19 cellular contexts compared by ENCODE assay signal in genomic region chr6:148839044-148839443, GRCh38.
DNase-seq lines count a peak whose midpoint lies in the region; ATAC-seq, FAIRE-seq and TF ChIP-seq lines count a peak whose summit lies in the region.
"Had no signal": no experiment of that assay in that cellular context is flagged by ENCODE, and none has a peak within 500 bp of the region (broad histone marks: within the 10 kb centered on the region; RNA-seq: fewer than 3 reads in every experiment).

No MANE protein-coding gene starts in this region.

- BruUV-seq in IMR-90 (replicated peaks; lab: Mats Ljungman, UMichigan) = no TSS peak

- peaks cover 25% of the 10 kb centered on the region; the same call in 1 of the 2 replicates for H4K20me1 ChIP-seq in IMR-90 (ENCODE audit: insufficient read depth, low read length)
- peaks cover 0 to 2% of the 10 kb centered on the region in 2 experiments for H4K20me1 ChIP-seq in H1 (replicated peaks in 1 of 2; ENCODE audit: control insufficient read depth in 1 of 2, insufficient read depth in 2 of 2, low read length in 2 of 2)

- H2BK120ac ChIP-seq in IMR-90 (ENCODE audit: low read depth, low read length) = no peak overlapping the region
- no peak overlapping the region for H2BK120ac ChIP-seq in H1 (replicated peaks; ENCODE audit: low read depth, low read length)

- no peak overlapping the region for H4K91ac ChIP-seq in IMR-90 (ENCODE audit: insufficient read depth, low read depth, low read length)
- no peak overlapping the region for H4K91ac ChIP-seq in H1 (replicated peaks; ENCODE audit: insufficient read length, low read length)

- H3K9me3 ChIP-seq in IMR-90 (ENCODE audit: control insufficient read depth, insufficient read depth, low read length) = no peaks in the 10 kb centered on the region
- H3K9me3 ChIP-seq in H1 (ENCODE audit: insufficient read depth in 2 of 2, low read depth in 1 of 2, low read length in 1 of 2) = no peaks in the 10 kb centered on the region
- no peaks in the 10 kb centered on the region for H3K9me3 ChIP-seq in liver (ENCODE audit: control insufficient read depth in 4 of 4, low read length in 3 of 4)
- no peaks in the 10 kb centered on the region for H3K9me3 ChIP-seq in gastroesophageal sphincter
- H3K9me3 ChIP-seq: Caco-2 had no signal

- CTCF ChIA-PET in IMR-90 (lab: Yijun Ruan, JAX) = no interaction called here
- CTCF ChIA-PET in H1 (lab: Charles Lee; ENCODE audit: partially characterized antibody) = interaction anchor here (1.6 kb wide), 1 partner anchor 261 kb away, joined by 6 read pairs; no protein-coding TSS in a partner anchor

- TF ChIP-seq EP300 in H1 (IDR thresholded peaks at IDR 0.05; ENCODE audit: borderline replicate concordance in 1 of 2, low read depth in 2 of 2, low read length in 2 of 2) = no peak
- TF ChIP-seq EP300 in gastroesophageal sphincter (IDR thresholded peaks at IDR 0.05) = no peak

- no peak overlapping the region for H3K14ac ChIP-seq in IMR-90 (replicated peaks; ENCODE audit: low read depth, low read length)
- H3K14ac ChIP-seq in H1 (ENCODE audit: insufficient read length) = no peak overlapping the region

- H3K4me2 ChIP-seq in IMR-90 (ENCODE audit: low read depth, low read length) (no peak overlapping the region), H1 (ENCODE audit: insufficient read depth in 1 of 2, low read depth in 2 of 2, low read length in 2 of 2) (no peak overlapping the region)

- ATAC-seq in IMR-90 (ENCODE audit: low read depth) (no peak), gastroesophageal sphincter (no peak)
- ATAC-seq: HCT116 had no signal

- H3K4me3 ChIP-seq in IMR-90 (ENCODE audit: insufficient read depth, low read depth, low read length) (no peak overlapping the region), H1 (ENCODE audit: extremely low read depth in 1 of 4, insufficient read depth in 2 of 4, low read depth in 3 of 4, low read length in 4 of 4) (no peak overlapping the region), liver (ENCODE audit: low read depth in 1 of 3, low read length in 3 of 3) (no peak overlapping the region), gastroesophageal sphincter (no peak overlapping the region)
- H3K4me3 ChIP-seq: GM23248 had no signal

- H2BK12ac ChIP-seq in H1 (ENCODE audit: low read depth, low read length) = no peak overlapping the region

- H2BK20ac ChIP-seq in IMR-90 (ENCODE audit: low read depth, low read length) = no peak overlapping the region
- H2BK20ac ChIP-seq in H1 (ENCODE audit: low read length) = no peak overlapping the region

- intact Hi-C loops in IMR-90 (cut with micrococcal nuclease) = loop anchor here (10.0 kb wide), 1 partner anchor 264 kb away; no protein-coding TSS in a partner anchor
- intact Hi-C loops in cardiac septum (cut with DNase I) = no loop called here

- H3K18ac ChIP-seq in IMR-90 (ENCODE audit: low read depth, low read length) (no peak overlapping the region), H1 (ENCODE audit: extremely low read depth, low read length) (no peak overlapping the region)

- in situ Hi-C loops in IMR-90 (cut with MboI; ENCODE audit: low sequenced_read_pairs) = no loop called here

- H3K56ac ChIP-seq in IMR-90 (ENCODE audit: extremely low read depth, insufficient read depth, low read length) = no peak overlapping the region
- no peak overlapping the region for H3K56ac ChIP-seq in H1 (replicated peaks; ENCODE audit: insufficient read length, low read depth, low read length)

- H2AK9ac ChIP-seq in IMR-90 (replicated peaks; ENCODE audit: low read depth, low read length, poor library complexity) = no peak overlapping the region

- H3K79me2 ChIP-seq in H1 (ENCODE audit: control insufficient read depth in 1 of 2, insufficient read depth in 2 of 2, low read length in 2 of 2) = peaks cover 0 to 95% of the 10 kb centered on the region in 2 experiments; a peak in 3 of 4 replicates

- H2AK5ac ChIP-seq in IMR-90 (ENCODE audit: low read depth, low read length) (no peak overlapping the region), H1 (ENCODE audit: low read depth, low read length) (no peak overlapping the region)

- H3K4ac ChIP-seq in IMR-90 (ENCODE audit: low read depth, low read length) = no peak overlapping the region
- H3K4ac ChIP-seq in H1 (replicated peaks; ENCODE audit: insufficient read length, low read depth, low read length) = no peak overlapping the region

- H3K23ac ChIP-seq in IMR-90 (ENCODE audit: low read depth, low read length) (no peak overlapping the region), H1 (ENCODE audit: insufficient read length) (no peak overlapping the region)

- H3K79me1 ChIP-seq in IMR-90 (ENCODE audit: low read depth in 1 of 2, low read length in 2 of 2) (peaks cover 12 to 37% of the 10 kb centered on the region in 2 experiments; a peak in 3 of 4 replicates), H1 (ENCODE audit: low read depth, low read length) (peaks cover 5% of the 10 kb centered on the region; the same call in 1 of the 2 replicates)

- H3K23me2 ChIP-seq in H1 (ENCODE audit: low read depth, low read length) = no peaks in the 10 kb centered on the region

- H3K27me3 ChIP-seq in IMR-90 (ENCODE audit: control insufficient read depth, insufficient read depth, low read length) (no peaks in the 10 kb centered on the region), H1 (replicated peaks in 1 of 4; ENCODE audit: control insufficient read depth in 3 of 4, extremely low read depth in 1 of 4, insufficient read depth in 3 of 4, low read length in 3 of 4) (no peaks in the 10 kb centered on the region), liver (ENCODE audit: control insufficient read depth in 4 of 4, insufficient read depth in 4 of 4, low read length in 3 of 4) (no peaks in the 10 kb centered on the region), gastroesophageal sphincter (no peaks in the 10 kb centered on the region)

- POLR2A ChIA-PET in IMR-90 (lab: Charles Lee; ENCODE audit: unreplicated experiment) (no interaction called here), H1 (lab: Charles Lee; ENCODE audit: partially characterized antibody) (no interaction called here)

- no peak overlapping the region for H2AFZ ChIP-seq in IMR-90 (replicated peaks; ENCODE audit: low read length, poor library complexity)
- no peak overlapping the region for H2AFZ ChIP-seq in H1 (ENCODE audit: low read length)
- H2AFZ ChIP-seq: GM23248 had no signal

- no peak for FAIRE-seq in H1 (lab: Jason Lieb, UNC)
- FAIRE-seq: A204.1, D721Med, G401.6, GM12892, GM18507 had no signal

- no peak overlapping the region for H2BK5ac ChIP-seq in IMR-90 (ENCODE audit: low read depth, low read length, poor library complexity, severe bottlenecking)
- no peak overlapping the region for H2BK5ac ChIP-seq in H1 (ENCODE audit: low read depth, low read length)

- H3K9ac ChIP-seq in IMR-90 (ENCODE audit: low read depth, low read length) (no peak overlapping the region), H1 (replicated peaks in 1 of 4; ENCODE audit: extremely low read depth in 1 of 4, low read depth in 3 of 4, low read length in 3 of 4) (no peak overlapping the region), liver (ENCODE audit: low read depth in 1 of 2, low read length in 2 of 2) (no peak overlapping the region)
- H3K9ac ChIP-seq: GM23248 had no signal

- H3K36me3 ChIP-seq in IMR-90 (ENCODE audit: control insufficient read depth, insufficient read depth, low read length) (no peaks in the 10 kb centered on the region), H1 (ENCODE audit: control insufficient read depth in 2 of 4, insufficient read depth in 4 of 4, low read length in 3 of 4) (no peaks in the 10 kb centered on the region), liver (ENCODE audit: control insufficient read depth in 4 of 4, insufficient read depth in 3 of 4, low read depth in 1 of 4, low read length in 3 of 4) (no peaks in the 10 kb centered on the region), gastroesophageal sphincter (no peaks in the 10 kb centered on the region)

- DNase-seq in IMR-90 (no peak), H1 (ENCODE audit: low read depth in 1 of 2, low spot score in 2 of 2) (no peak), cardiac septum (ENCODE audit: low spot score) (no peak), SKM-1 treated with dmso at 0.1 percent for 144 hours (lab: John Stamatoyannopoulos, UW; ENCODE audit: unreplicated experiment) (no peak), islet precursor cell (no peak)
- DNase-seq: AML-193; Caco-2; CD4-positive, alpha-beta T cell; GM23248; H7 had no signal

- H3K27ac ChIP-seq in IMR-90 (ENCODE audit: insufficient read depth, low read length) (no peak overlapping the region), H1 (ENCODE audit: low read depth, low read length) (no peak overlapping the region), liver (ENCODE audit: low read depth in 1 of 2, low read length in 2 of 2) (no peak overlapping the region), gastroesophageal sphincter (no peak overlapping the region)
- H3K27ac ChIP-seq: C4-2B, GM23248 had no signal

- H2BK15ac ChIP-seq in IMR-90 (ENCODE audit: low read depth, low read length) = no peak overlapping the region
- no peak overlapping the region for H2BK15ac ChIP-seq in H1 (ENCODE audit: low read length)

- H4K5ac ChIP-seq in IMR-90 (ENCODE audit: low read depth, low read length) = no peak overlapping the region
- H4K5ac ChIP-seq in H1 (ENCODE audit: insufficient read length, low read depth, low read length) = no peak overlapping the region

- no peak for TF ChIP-seq CTCF in IMR-90 (conservative IDR thresholded peaks at IDR 0.05; ENCODE audit: low read depth, low read length)
- no peak for TF ChIP-seq CTCF in H1 (IDR thresholded peaks at IDR 0.05; ENCODE audit: control extremely low read depth in 1 of 3, insufficient read depth in 1 of 3, low read depth in 1 of 3, low read length in 3 of 3)
- TF ChIP-seq CTCF in liver (IDR thresholded peaks at IDR 0.05; ENCODE audit: low read depth, low read length, missing input control) = no peak
- no peak for TF ChIP-seq CTCF in gastroesophageal sphincter (IDR thresholded peaks at IDR 0.05)

- dilution Hi-C loops in IMR-90 (cut with HindIII; ENCODE audit: low sequenced_read_pairs, unreplicated experiment) = no loop called here

- TF ChIP-seq POLR2A in IMR-90 (IDR thresholded peaks at IDR 0.05; ENCODE audit: low read depth, low read length) (no peak), H1 (IDR thresholded peaks at IDR 0.05; ENCODE audit: control extremely low read depth in 1 of 2, low read depth in 2 of 2, low read length in 2 of 2) (no peak), gastroesophageal sphincter (IDR thresholded peaks at IDR 0.05) (no peak)

- WGBS in IMR-90 (ENCODE audit: extremely low coverage in 2 of 2, insufficient read length in 1 of 2), 2 experiments = 92% methylated on average over 2 of the region's 3 CpGs; no CpG with 5 or more reads in 1 of the 2 experiments
- 94% methylated on average over 3 of the region's 3 CpGs; no CpG with 5 or more reads in 1 of the 2 experiments for WGBS in H1 (ENCODE audit: extremely low coverage in 1 of 2, insufficient coverage in 1 of 2, insufficient read length in 1 of 2, insufficient replicate concordance in 2 of 2, low coverage in 1 of 2, low lambda C conversion rate in 2 of 2, missing lambda C conversion rate in 1 of 2), 2 experiments
- 30% methylated on average over 3 of the region's 3 CpGs for WGBS in liver
- 59 to 75% methylated on average over 2 to 3 of the region's 3 CpGs for WGBS in gastroesophageal sphincter (ENCODE audit: low coverage in 1 of 2), 2 donors

- H3K4me1 ChIP-seq in IMR-90 (ENCODE audit: control insufficient read depth, insufficient read depth, low read length) (peaks cover 5% of the 10 kb centered on the region), H1 (replicated peaks in 1 of 4; ENCODE audit: control insufficient read depth in 3 of 4, insufficient read depth in 4 of 4, low read length in 3 of 4) (peaks cover 3 to 11% (median 7%) of the 10 kb centered on the region in 4 experiments), liver (ENCODE audit: control insufficient read depth in 4 of 4, insufficient read depth in 4 of 4, low read length in 3 of 4) (no peaks in the 10 kb centered on the region), gastroesophageal sphincter (peaks cover 0 to 14% (median 0%) of the 10 kb centered on the region in 3 donors)
- H3K4me1 ChIP-seq: Caco-2 had no signal

- no peak for TF ChIP-seq RAD21 in IMR-90 (IDR thresholded peaks at IDR 0.05; ENCODE audit: low read length)
- no peak for TF ChIP-seq RAD21 in H1 (IDR thresholded peaks at IDR 0.05 in 1 of 2, conservative IDR thresholded peaks at IDR 0.05 in 1 of 2; ENCODE audit: low read depth in 2 of 2, low read length in 2 of 2)
- no peak for TF ChIP-seq RAD21 in liver (IDR thresholded peaks at IDR 0.05)

- H4K8ac ChIP-seq in IMR-90 (ENCODE audit: low read depth in 2 of 2, low read length in 2 of 2) = no peak overlapping the region
- H4K8ac ChIP-seq in H1 (ENCODE audit: extremely low read depth, insufficient read depth, low read length) = no peak overlapping the region

- H3K9me1 ChIP-seq in IMR-90 (ENCODE audit: insufficient read depth, low read length) = peaks cover 7% of the 10 kb centered on the region
